In genomic region chr1:5993553-5994510, GRCh38 we compare ENCODE assay signal across 8 cellular contexts. TPM values are rescaled to one million over a fixed set of nuclear protein-coding genes. Genes with fewer than 3 reads are reported as not detected.
DNase-seq lines count a peak whose midpoint lies in the region; ATAC-seq and TF ChIP-seq lines count a peak whose summit lies in the region.

No MANE protein-coding gene starts in this region.

- H3K36me3 ChIP-seq in SJCRH30 (no peaks in the 10 kb centered on the region), neuronal stem cell (replicated peaks in 1 of 2; ENCODE audit: control insufficient read depth in 2 of 2, insufficient read depth in 2 of 2, low read length in 2 of 2) (no peaks in the 10 kb centered on the region)

- H3K27me3 ChIP-seq in SJCRH30 (no peaks in the 10 kb centered on the region), dorsolateral prefrontal cortex (no peaks in the 10 kb centered on the region), neuronal stem cell (ENCODE audit: control insufficient read depth in 3 of 3, insufficient read depth in 3 of 3, low read depth in 1 of 3, low read length in 3 of 3) (no peaks in the 10 kb centered on the region)

- peaks cover 8% of the 10 kb centered on the region for H3K79me1 ChIP-seq in neuronal stem cell (ENCODE audit: low read depth, low read length)

- no peak overlapping the region for H3K27ac ChIP-seq in SJCRH30
- peak overlapping the region in 56 of 59 donors; percentile 1 to 91 (median 72) for H3K27ac ChIP-seq in dorsolateral prefrontal cortex
- H3K27ac ChIP-seq in neuronal stem cell (replicated peaks; ENCODE audit: low read length) = no peak overlapping the region

- peak overlapping the region; percentile 83 for H3K9ac ChIP-seq in neuronal stem cell (ENCODE audit: low read depth, low read length, poor library complexity)

- H3K14ac ChIP-seq in neuronal stem cell (ENCODE audit: low read length) = no peak overlapping the region

- H2BK5ac ChIP-seq in neuronal stem cell (ENCODE audit: low read length) = peak overlapping the region; percentile 97

- ATAC-seq in HG03159 (IDR thresholded peaks at IDR 0.05; ENCODE audit: unreplicated experiment) (no peak), HG03565 (IDR thresholded peaks at IDR 0.05; ENCODE audit: unreplicated experiment) (no peak)

- H3K4me2 ChIP-seq in neuronal stem cell (ENCODE audit: insufficient read depth, low read length, poor library complexity, severe bottlenecking) = peak overlapping the region; percentile 76

- peak overlapping the region; percentile 95 for H3K23ac ChIP-seq in neuronal stem cell (ENCODE audit: low read depth, low read length, poor library complexity)

- no peak for DNase-seq in SJCRH30
- DNase-seq in dorsolateral prefrontal cortex = peak in 3 of 10 donors; percentile 35 to 50 (median 45)
- no peak for DNase-seq in neuronal stem cell (ENCODE audit: low spot score)
- DNase-seq in MV-4-11 (lab: John Stamatoyannopoulos, UW) = no peak
- no peak for DNase-seq in NCI-H2196 treated with DMSO at 0.1 percent for 48 hours (lab: John Stamatoyannopoulos, UW; ENCODE audit: unreplicated experiment)

- H3K4me1 ChIP-seq in SJCRH30 (peaks cover 8% of the 10 kb centered on the region), neuronal stem cell (ENCODE audit: control insufficient read depth in 2 of 2, insufficient read depth in 1 of 2, low read depth in 1 of 2, low read length in 2 of 2) (peaks cover 18 to 22% of the 10 kb centered on the region in 2 donors)

- no peak overlapping the region for H3K4ac ChIP-seq in neuronal stem cell (ENCODE audit: low read length)

- WGBS in neuronal stem cell (ENCODE audit: extremely low coverage in 2 of 2, insufficient read length in 2 of 2, insufficient replicate concordance in 1 of 2), 2 donors = no CpG with 5 or more reads among the region's 29 CpGs

- H3K4me3 ChIP-seq in GM12875 (ENCODE audit: low read depth, low read length) = peak overlapping the region; percentile 96
- H3K4me3 ChIP-seq in SJCRH30 = peak overlapping the region; percentile 96
- H3K4me3 ChIP-seq in dorsolateral prefrontal cortex = peak overlapping the region; percentile 61 to 98 (median 90)
- H3K4me3 ChIP-seq in neuronal stem cell (ENCODE audit: low read length in 2 of 2) = peak overlapping the region; percentile 70 to 84

- peak overlapping the region; percentile 94 for H3K18ac ChIP-seq in neuronal stem cell (ENCODE audit: low read length)

- no peak for TF ChIP-seq CTCF in GM12875 (IDR thresholded peaks at IDR 0.05; ENCODE audit: borderline replicate concordance, insufficient read depth, low read depth, low read length)
- TF ChIP-seq CTCF in dorsolateral prefrontal cortex (IDR thresholded peaks at IDR 0.05 in 54 of 56, conservative IDR thresholded peaks at IDR 0.05 in 2 of 56; ENCODE audit: low read depth in 1 of 56, partially characterized antibody in 56 of 56) = no peak

- peak overlapping the region; percentile 64 for H2BK12ac ChIP-seq in neuronal stem cell (ENCODE audit: low read length)

- H2BK15ac ChIP-seq in neuronal stem cell (ENCODE audit: low read length) = peak overlapping the region; percentile 75

- no peak overlapping the region for H2BK120ac ChIP-seq in neuronal stem cell (ENCODE audit: low read depth, low read length)

- H2AK5ac ChIP-seq in neuronal stem cell (ENCODE audit: low read depth, low read length) = peak overlapping the region; percentile 98

- H2AFZ ChIP-seq in neuronal stem cell (ENCODE audit: low read length) = peak overlapping the region; percentile 90

- no peaks in the 10 kb centered on the region for H3K9me3 ChIP-seq in SJCRH30 (replicated peaks)
- H3K9me3 ChIP-seq in neuronal stem cell (replicated peaks in 1 of 2; ENCODE audit: control insufficient read depth in 2 of 2, insufficient read depth in 1 of 2, low read depth in 1 of 2, low read length in 2 of 2) = no peaks in the 10 kb centered on the region

- no peak overlapping the region for H4K91ac ChIP-seq in neuronal stem cell (ENCODE audit: low read depth, low read length, poor library complexity)

- intact Hi-C loops in dorsolateral prefrontal cortex (cut with DNase I) = loop anchor here (2.0 to 10.0 kb wide), 2 partner anchors 205 to 211 kb away; partner anchors contain the start of genes RNF207 (in 1 of the 2) and RPL22 (in 1 of the 2)

- H4K8ac ChIP-seq in neuronal stem cell (ENCODE audit: low read depth, low read length) = no peak overlapping the region

RNA-seq across cellular contexts. Expression of gene NPHP4, which starts 1.6 kb away (rescaled TPM):
- 6.4 and 7.3 TPM in 2 replicates for total RNA-seq in SJCRH30 (2014; rRNA removed; shearing (Covaris generic))
- total RNA-seq in dorsolateral prefrontal cortex = 10 to 100 TPM; 19.7 to 55.4 (median 34.0) TPM
- 9.7 TPM for polyA plus RNA-seq in neuronal stem cell (2013, experiment 1 of 2)
- polyA plus RNA-seq in neuronal stem cell (2013, experiment 2 of 2) = 9.5 TPM

RNA-seq across cellular contexts. Expression of gene KCNAB2, which starts 51.9 kb away (rescaled TPM):
- 0.56 and 0.77 TPM in 2 replicates for total RNA-seq in SJCRH30 (2014; rRNA removed; shearing (Covaris generic))
- total RNA-seq in dorsolateral prefrontal cortex = 100 to 1,000 TPM in 119 of 120 experiments, 10 to 100 TPM in 1; 82.3 to 377 (median 285) TPM
- polyA plus RNA-seq in neuronal stem cell (2013, experiment 1 of 2) = 5.4 TPM
- 6.0 TPM for polyA plus RNA-seq in neuronal stem cell (2013, experiment 2 of 2)

Comparison
In these comparisons a context has a peak if more than half of its experiments do, and no peak if none do; other contexts are left out.
1. H3K27ac ChIP-seq: peak in dorsolateral prefrontal cortex (56 of 59); none in SJCRH30 (single experiment) and neuronal stem cell (single experiment).
2. RNA of gene KCNAB2, which starts 51.9 kb away (total RNA-seq): 82.3 to 377 TPM in dorsolateral prefrontal cortex; 0.56 to 0.77 TPM in SJCRH30; every median in the first group is over 10 times any median in the second.
3. Peak in every context shown above with its lines, with median percentiles within 50 percentile points of each other: H3K4me3 ChIP-seq.